9 cellular contexts compared by ENCODE assay signal in the genomic region with DNA sequence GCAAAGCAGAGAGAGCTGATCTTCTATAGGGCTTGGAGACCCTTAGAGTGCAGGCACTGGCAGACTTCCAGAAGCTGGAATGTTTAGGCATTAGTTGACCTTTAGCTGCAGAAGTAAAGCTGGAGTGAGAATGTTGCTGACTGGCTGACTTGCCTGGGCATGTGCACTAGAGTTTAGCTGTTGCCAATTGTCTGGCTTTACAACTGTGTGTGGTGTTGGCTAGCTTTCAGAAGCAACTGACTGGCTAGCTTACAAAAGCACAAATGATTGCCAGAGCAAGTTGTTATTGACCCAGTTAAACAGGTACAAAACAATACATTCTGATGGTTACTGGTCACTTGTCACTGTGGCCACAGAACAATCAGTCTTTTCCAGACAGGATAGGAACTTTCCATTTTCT. TPM values are rescaled to one million over a fixed set of nuclear protein-coding genes. Genes with fewer than 3 reads are reported as not detected.
DNase-seq lines count a peak whose midpoint lies in the region; TF ChIP-seq lines count a peak whose summit lies in the region.
"Had no signal": no experiment of that assay in that cellular context is flagged by ENCODE, and none has a peak within 500 bp of the region (broad histone marks: within the 10 kb centered on the region; RNA-seq: fewer than 3 reads in every experiment).

No MANE protein-coding gene starts in this region.

- no peaks in the 10 kb centered on the region for H3K36me3 ChIP-seq in mammary epithelial cell (ENCODE audit: insufficient read depth, low read length)
- H3K36me3 ChIP-seq in Karpas-422 (ENCODE audit: insufficient read depth, low read length), result no peaks in the 10 kb centered on the region

- H3K27ac ChIP-seq in mammary epithelial cell (ENCODE audit: insufficient read depth, low read depth, low read length) (peak overlapping the region; percentile 23), Karpas-422 (ENCODE audit: low read length) (no peak overlapping the region)

- CTCF ChIA-PET in mammary epithelial cell (lab: Charles Lee; ENCODE audit: low non-redundant PET), result interaction anchor here (0.6 to 0.7 kb wide), 2 partner anchors 123 to 463 kb away, joined by 8 to 14 read pairs; no protein-coding TSS in a partner anchor
- CTCF ChIA-PET in activated CD4-positive, alpha-beta memory T cell treated with anti-CD3 and anti-CD28 coated beads for 36 hours (lab: Charles Lee), result no interaction called here

- H3K27ac Mint-ChIP-seq in activated CD4-positive, alpha-beta T cell treated with anti-CD3 and anti-CD28 coated beads, Interleukin-2, amount 10 ng/mL, durations not matched to agents 24 days and 14 days, result no peak overlapping the region
- H3K27ac Mint-ChIP-seq in activated CD4-positive, alpha-beta memory T cell treated with anti-CD3 and anti-CD28 coated beads for 36 hours, result no peak overlapping the region

- H3K27me3 ChIP-seq in mammary epithelial cell (ENCODE audit: insufficient read depth, low read length) (no peaks in the 10 kb centered on the region), Karpas-422 (ENCODE audit: low read length) (no peaks in the 10 kb centered on the region)

- peak overlapping the region; percentile 63 for H3K4me2 ChIP-seq in mammary epithelial cell (ENCODE audit: insufficient read depth, low read depth, low read length)
- no peak overlapping the region for H3K4me2 ChIP-seq in Karpas-422 (ENCODE audit: low read depth, low read length, poor library complexity, severe bottlenecking)

- H3K4me1 Mint-ChIP-seq in activated CD4-positive, alpha-beta T cell treated with anti-CD3 and anti-CD28 coated beads, Interleukin-2, amount 10 ng/mL, durations not matched to agents 24 days and 14 days, result no peaks in the 10 kb centered on the region
- H3K4me1 Mint-ChIP-seq in activated CD4-positive, alpha-beta memory T cell treated with anti-CD3 and anti-CD28 coated beads for 36 hours (ENCODE audit: low read depth), result no peaks in the 10 kb centered on the region

- POLR2A ChIA-PET in activated CD4-positive, alpha-beta memory T cell treated with anti-CD3 and anti-CD28 coated beads for 36 hours (lab: Charles Lee), result no interaction called here

- H3K79me2 ChIP-seq in mammary epithelial cell (ENCODE audit: insufficient read depth, low read length), result no peaks in the 10 kb centered on the region
- H3K79me2 ChIP-seq in Karpas-422 (ENCODE audit: low read length), result no peaks in the 10 kb centered on the region

- H3K4me3 ChIP-seq in mammary epithelial cell (replicated peaks in 1 of 3; ENCODE audit: insufficient read depth in 1 of 3, low read depth in 2 of 3, low read length in 3 of 3), result no peak overlapping the region
- no peak overlapping the region for H3K4me3 ChIP-seq in Karpas-422 (ENCODE audit: low read length)
- H3K4me3 ChIP-seq: K562 had no signal

- no TSS peak for BruUV-seq in mammary epithelial cell (replicated peaks; lab: Mats Ljungman, UMichigan)

- H3K4me1 ChIP-seq in mammary epithelial cell (ENCODE audit: insufficient read depth, low read length) (peaks cover 17% of the 10 kb centered on the region), Karpas-422 (ENCODE audit: low read length) (no peaks in the 10 kb centered on the region)

- no peak for TF ChIP-seq CTCF in mammary epithelial cell (conservative IDR thresholded peaks at IDR 0.05 in 1 of 2, IDR thresholded peaks at IDR 0.05 in 1 of 2; ENCODE audit: extremely low read depth in 1 of 2, insufficient read depth in 1 of 2, low read depth in 1 of 2, low read length in 2 of 2)

- no peaks in the 10 kb centered on the region for H3K9me2 ChIP-seq in Karpas-422 (replicated peaks; ENCODE audit: insufficient read depth, low read length)

- H3K9me3 Mint-ChIP-seq in activated CD4-positive, alpha-beta T cell treated with anti-CD3 and anti-CD28 coated beads, Interleukin-2, amount 10 ng/mL, durations not matched to agents 24 days and 14 days, result no peaks in the 10 kb centered on the region
- no peaks in the 10 kb centered on the region for H3K9me3 Mint-ChIP-seq in activated CD4-positive, alpha-beta memory T cell treated with anti-CD3 and anti-CD28 coated beads for 36 hours

- intact Hi-C loops in mammary epithelial cell (cut with micrococcal nuclease), result no loop called here
- intact Hi-C loops in activated CD4-positive, alpha-beta T cell treated with anti-CD3 and anti-CD28 coated beads, Interleukin-2, amount 10 ng/mL, durations not matched to agents 24 days and 14 days (cut with micrococcal nuclease), result no loop called here
- intact Hi-C loops in activated CD4-positive, alpha-beta memory T cell treated with anti-CD3 and anti-CD28 coated beads for 36 hours (cut with micrococcal nuclease), result no loop called here

- H3K9ac ChIP-seq in mammary epithelial cell (ENCODE audit: insufficient read depth, low read length) (no peak overlapping the region), Karpas-422 (ENCODE audit: low read length) (no peak overlapping the region)

- in situ Hi-C loops in mammary epithelial cell (cut with MboI; ENCODE audit: low sequenced_read_pairs in 2 of 2), result no loop called here

- no peak overlapping the region for H3K4me3 Mint-ChIP-seq in activated CD4-positive, alpha-beta T cell treated with anti-CD3 and anti-CD28 coated beads, Interleukin-2, amount 10 ng/mL, durations not matched to agents 24 days and 14 days
- no peak overlapping the region for H3K4me3 Mint-ChIP-seq in activated CD4-positive, alpha-beta memory T cell treated with anti-CD3 and anti-CD28 coated beads for 36 hours

- H3K36me3 Mint-ChIP-seq in activated CD4-positive, alpha-beta T cell treated with anti-CD3 and anti-CD28 coated beads, Interleukin-2, amount 10 ng/mL, durations not matched to agents 24 days and 14 days (ENCODE audit: low read depth), result no peaks in the 10 kb centered on the region
- H3K36me3 Mint-ChIP-seq in activated CD4-positive, alpha-beta memory T cell treated with anti-CD3 and anti-CD28 coated beads for 36 hours, result no peaks in the 10 kb centered on the region

- H3K9me3 ChIP-seq in mammary epithelial cell (replicated peaks; ENCODE audit: insufficient read depth, low read length), result no peaks in the 10 kb centered on the region
- no peaks in the 10 kb centered on the region for H3K9me3 ChIP-seq in Karpas-422 (ENCODE audit: low read length)

- H3K27me3 Mint-ChIP-seq in activated CD4-positive, alpha-beta T cell treated with anti-CD3 and anti-CD28 coated beads, Interleukin-2, amount 10 ng/mL, durations not matched to agents 24 days and 14 days, result no peaks in the 10 kb centered on the region
- H3K27me3 Mint-ChIP-seq in activated CD4-positive, alpha-beta memory T cell treated with anti-CD3 and anti-CD28 coated beads for 36 hours, result peaks cover 1% of the 10 kb centered on the region

- H2AFZ ChIP-seq in mammary epithelial cell (ENCODE audit: low read depth, low read length), result peak overlapping the region; percentile 40
- no peak overlapping the region for H2AFZ ChIP-seq in Karpas-422 (ENCODE audit: low read length)

- H4K20me1 ChIP-seq in mammary epithelial cell (ENCODE audit: insufficient read depth, low read length), result no peaks in the 10 kb centered on the region
- no peaks in the 10 kb centered on the region for H4K20me1 ChIP-seq in Karpas-422 (ENCODE audit: insufficient read depth, low read depth, low read length)

- dilution Hi-C loops in mammary epithelial cell (cut with HindIII; ENCODE audit: low sequenced_read_pairs), result no loop called here

- DNase-seq in LHCN-M2 (ENCODE audit: low read depth), result peak; percentile 73
- DNase-seq in mammary epithelial cell, result peak; percentile 81
- DNase-seq in kidney glomerular epithelial cell (lab: John Stamatoyannopoulos, UW), result peak; percentile 23
- peak; percentile 50 for DNase-seq in stromal cell of bone marrow (ENCODE audit: low read depth)
- DNase-seq in activated CD4-positive, alpha-beta T cell treated with anti-CD3 and anti-CD28 coated beads, Interleukin-2, amount 10 ng/mL, durations not matched to agents 24 days and 14 days, result no peak
- no peak for DNase-seq in RPMI8226
- no peak for DNase-seq in activated CD4-positive, alpha-beta memory T cell treated with anti-CD3 and anti-CD28 coated beads for 36 hours
- DNase-seq in Karpas-422, result no peak

RNA-seq across cellular contexts. Expression of a gene that starts 25.1 kb away (rescaled TPM):
- total RNA-seq in LHCN-M2 (2014; rRNA removed) (19.0 and 20.4 TPM in 2 replicates), mammary epithelial cell (1 to 10 TPM; 2.1 to 4.5 TPM)
- 2.5 TPM for polyA plus RNA-seq in LHCN-M2 (2012)
- 0.40 TPM for polyA plus RNA-seq in mammary epithelial cell
- polyA minus RNA-seq in mammary epithelial cell, result not detected
- total RNA-seq in activated CD4-positive, alpha-beta T cell treated with anti-CD3 and anti-CD28 coated beads, Interleukin-2, amount 10 ng/mL, durations not matched to agents 24 days and 14 days, result not detected in 2 replicates
- not detected for total RNA-seq in activated CD4-positive, alpha-beta memory T cell treated with anti-CD3 and anti-CD28 coated beads for 36 hours
- not detected in 2 replicates for total RNA-seq in Karpas-422 (2014; rRNA removed; shearing (Covaris generic); ENCODE audit: low replicate concordance)
- total RNA-seq: K562 had no signal
- polyA plus RNA-seq: K562 had no signal

Comparison
In these comparisons a context has a peak if more than half of its experiments do, and no peak if none do; other contexts are left out.
1. DNase-seq: peak in LHCN-M2 (single experiment), mammary epithelial cell (single experiment), kidney glomerular epithelial cell (single experiment) and stromal cell of bone marrow (single experiment); none in activated CD4-positive, alpha-beta T cell treated with anti-CD3 and anti-CD28 coated beads, Interleukin-2, amount 10 ng/mL, durations not matched to agents 24 days and 14 days (single experiment), RPMI8226 (single experiment), activated CD4-positive, alpha-beta memory T cell treated with anti-CD3 and anti-CD28 coated beads for 36 hours (single experiment) and Karpas-422 (single experiment).